1 cellular context compared by ENCODE assay signal in the genomic region with DNA sequence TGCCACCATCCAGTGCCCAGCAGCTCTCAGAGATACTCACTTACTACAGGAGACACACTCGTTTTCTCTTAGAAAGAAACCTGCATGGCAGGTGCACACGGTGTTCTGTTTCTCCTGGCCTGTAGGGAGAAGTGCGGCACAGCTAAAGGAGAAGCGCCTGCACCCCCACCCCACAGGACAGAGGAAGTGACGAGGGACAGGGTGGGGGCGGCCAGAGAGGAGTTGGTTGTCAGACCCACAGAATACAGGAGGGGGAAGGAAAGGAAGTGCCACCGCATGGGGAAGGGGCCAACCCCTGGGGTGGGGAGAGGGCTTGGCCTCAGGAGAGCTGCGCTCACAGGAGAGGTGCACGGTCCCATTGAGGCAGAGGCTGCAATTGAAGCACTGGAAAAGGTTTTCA.
TF ChIP-seq lines count a peak whose summit lies in the region.

No MANE protein-coding gene starts in this region.

TF ChIP-seq in HCT116, 20 proteins besides CTCF, POLR2A, EP300 and RAD21:
- TF ChIP-seq SRF (IDR thresholded peaks at IDR 0.05; ENCODE audit: low read depth) (no peak), CBX3 (IDR thresholded peaks at IDR 0.05; ENCODE audit: low read depth) (no peak), TCF7L2 (IDR thresholded peaks at IDR 0.05; ENCODE audit: borderline replicate concordance, extremely low read depth, insufficient read depth, insufficient read length) (no peak), YY1 (IDR thresholded peaks at IDR 0.05; ENCODE audit: extremely low read depth, insufficient replicate concordance, low read depth, low read length) (no peak), ELF1 (IDR thresholded peaks at IDR 0.05; ENCODE audit: borderline replicate concordance, low read depth) (no peak), EZH2 (IDR thresholded peaks at IDR 0.05) (no peak), SP1 (IDR thresholded peaks at IDR 0.05; ENCODE audit: low read depth) (no peak), ZFX (IDR thresholded peaks at IDR 0.05) (no peak), ZNF274 (IDR thresholded peaks at IDR 0.05; ENCODE audit: low read depth, low read length) (no peak), SIN3A (IDR thresholded peaks at IDR 0.05; ENCODE audit: low read depth) (no peak), EGR1 (IDR thresholded peaks at IDR 0.05; ENCODE audit: low read depth) (no peak), EZH2phosphoT487 (IDR thresholded peaks at IDR 0.05; ENCODE audit: borderline replicate concordance) (no peak), FOSL1 (IDR thresholded peaks at IDR 0.05; ENCODE audit: low read depth) (no peak), POLR2AphosphoS5 (IDR thresholded peaks at IDR 0.05; ENCODE audit: low read depth, low read length) (no peak), JUND (IDR thresholded peaks at IDR 0.05) (no peak), CEBPB (IDR thresholded peaks at IDR 0.05; ENCODE audit: low read depth) (no peak)
- TF ChIP-seq, protein P1, sequence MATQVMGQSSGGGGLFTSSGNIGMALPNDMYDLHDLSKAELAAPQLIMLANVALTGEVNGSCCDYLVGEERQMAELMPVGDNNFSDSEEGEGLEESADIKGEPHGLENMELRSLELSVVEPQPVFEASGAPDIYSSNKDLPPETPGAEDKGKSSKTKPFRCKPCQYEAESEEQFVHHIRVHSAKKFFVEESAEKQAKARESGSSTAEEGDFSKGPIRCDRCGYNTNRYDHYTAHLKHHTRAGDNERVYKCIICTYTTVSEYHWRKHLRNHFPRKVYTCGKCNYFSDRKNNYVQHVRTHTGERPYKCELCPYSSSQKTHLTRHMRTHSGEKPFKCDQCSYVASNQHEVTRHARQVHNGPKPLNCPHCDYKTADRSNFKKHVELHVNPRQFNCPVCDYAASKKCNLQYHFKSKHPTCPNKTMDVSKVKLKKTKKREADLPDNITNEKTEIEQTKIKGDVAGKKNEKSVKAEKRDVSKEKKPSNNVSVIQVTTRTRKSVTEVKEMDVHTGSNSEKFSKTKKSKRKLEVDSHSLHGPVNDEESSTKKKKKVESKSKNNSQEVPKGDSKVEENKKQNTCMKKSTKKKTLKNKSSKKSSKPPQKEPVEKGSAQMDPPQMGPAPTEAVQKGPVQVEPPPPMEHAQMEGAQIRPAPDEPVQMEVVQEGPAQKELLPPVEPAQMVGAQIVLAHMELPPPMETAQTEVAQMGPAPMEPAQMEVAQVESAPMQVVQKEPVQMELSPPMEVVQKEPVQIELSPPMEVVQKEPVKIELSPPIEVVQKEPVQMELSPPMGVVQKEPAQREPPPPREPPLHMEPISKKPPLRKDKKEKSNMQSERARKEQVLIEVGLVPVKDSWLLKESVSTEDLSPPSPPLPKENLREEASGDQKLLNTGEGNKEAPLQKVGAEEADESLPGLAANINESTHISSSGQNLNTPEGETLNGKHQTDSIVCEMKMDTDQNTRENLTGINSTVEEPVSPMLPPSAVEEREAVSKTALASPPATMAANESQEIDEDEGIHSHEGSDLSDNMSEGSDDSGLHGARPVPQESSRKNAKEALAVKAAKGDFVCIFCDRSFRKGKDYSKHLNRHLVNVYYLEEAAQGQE (IDR thresholded peaks at IDR 0.05; ENCODE audit: low read depth): no peak
- TF ChIP-seq, protein P2, sequence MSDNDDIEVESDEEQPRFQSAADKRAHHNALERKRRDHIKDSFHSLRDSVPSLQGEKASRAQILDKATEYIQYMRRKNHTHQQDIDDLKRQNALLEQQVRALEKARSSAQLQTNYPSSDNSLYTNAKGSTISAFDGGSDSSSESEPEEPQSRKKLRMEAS (IDR thresholded peaks at IDR 0.05): no peak
- TF ChIP-seq, protein P3, sequence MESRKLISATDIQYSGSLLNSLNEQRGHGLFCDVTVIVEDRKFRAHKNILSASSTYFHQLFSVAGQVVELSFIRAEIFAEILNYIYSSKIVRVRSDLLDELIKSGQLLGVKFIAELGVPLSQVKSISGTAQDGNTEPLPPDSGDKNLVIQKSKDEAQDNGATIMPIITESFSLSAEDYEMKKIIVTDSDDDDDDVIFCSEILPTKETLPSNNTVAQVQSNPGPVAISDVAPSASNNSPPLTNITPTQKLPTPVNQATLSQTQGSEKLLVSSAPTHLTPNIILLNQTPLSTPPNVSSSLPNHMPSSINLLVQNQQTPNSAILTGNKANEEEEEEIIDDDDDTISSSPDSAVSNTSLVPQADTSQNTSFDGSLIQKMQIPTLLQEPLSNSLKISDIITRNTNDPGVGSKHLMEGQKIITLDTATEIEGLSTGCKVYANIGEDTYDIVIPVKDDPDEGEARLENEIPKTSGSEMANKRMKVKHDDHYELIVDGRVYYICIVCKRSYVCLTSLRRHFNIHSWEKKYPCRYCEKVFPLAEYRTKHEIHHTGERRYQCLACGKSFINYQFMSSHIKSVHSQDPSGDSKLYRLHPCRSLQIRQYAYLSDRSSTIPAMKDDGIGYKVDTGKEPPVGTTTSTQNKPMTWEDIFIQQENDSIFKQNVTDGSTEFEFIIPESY (IDR thresholded peaks at IDR 0.05; ENCODE audit: extremely low read depth, insufficient replicate concordance, low read length): no peak
TF ChIP-seq in HCT116: peak in this region for 0.
